8 cellular contexts compared by ENCODE assay signal in the genomic region with DNA sequence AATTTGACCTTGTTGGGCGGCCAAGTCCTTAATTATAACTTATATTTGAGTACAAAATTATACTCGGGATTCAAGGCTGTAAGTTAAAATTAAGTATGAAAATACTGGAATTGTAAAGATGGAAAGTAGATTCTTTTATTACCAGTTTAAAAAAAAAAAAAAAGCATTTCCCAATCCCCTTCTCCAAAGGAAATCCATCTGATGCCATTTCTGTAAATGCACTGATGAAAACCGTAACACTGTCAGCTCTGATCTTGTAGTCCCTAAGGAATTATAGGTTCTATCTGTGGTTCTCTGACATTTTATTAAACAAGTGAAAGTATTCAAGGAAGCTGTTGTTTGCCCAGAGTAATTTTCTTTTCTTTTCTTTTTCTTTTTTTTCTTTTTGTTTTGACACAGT. TPM values are rescaled to one million over a fixed set of nuclear protein-coding genes. Genes with fewer than 3 reads are reported as not detected.
A peak's percentile ranks its signal among the peaks of the same experiment; 100 is the strongest.
DNase-seq lines count a peak whose midpoint lies in the region; ATAC-seq and TF ChIP-seq lines count a peak whose summit lies in the region.

No MANE protein-coding gene starts in this region.

- no peak overlapping the region for H3K23ac ChIP-seq in IMR-90 (ENCODE audit: low read depth, low read length)

- no peak overlapping the region; the same call in 1 of the 2 replicates for H2AK5ac ChIP-seq in IMR-90 (ENCODE audit: low read depth, low read length)

- TF ChIP-seq RAD21 in IMR-90 (IDR thresholded peaks at IDR 0.05; ENCODE audit: low read length), result no peak

- POLR2A ChIA-PET in IMR-90 (lab: Charles Lee; ENCODE audit: unreplicated experiment), result no interaction called here

- H3K56ac ChIP-seq in IMR-90 (ENCODE audit: extremely low read depth, insufficient read depth, low read length), result peak overlapping the region; percentile 74; the same call in 1 of the 2 replicates

- no peaks in the 10 kb centered on the region; a peak in 1 of 4 replicates for H3K79me1 ChIP-seq in IMR-90 (ENCODE audit: low read depth in 1 of 2, low read length in 2 of 2)

- H2AFZ ChIP-seq in IMR-90 (replicated peaks; ENCODE audit: low read length, poor library complexity), result peak overlapping the region; percentile 97

- H4K5ac ChIP-seq in IMR-90 (ENCODE audit: low read depth, low read length), result peak overlapping the region; percentile 95

- H4K8ac ChIP-seq in IMR-90 (ENCODE audit: low read depth in 2 of 2, low read length in 2 of 2), result peak overlapping the region; percentile 62 to 94

- WGBS in IMR-90 (ENCODE audit: extremely low coverage in 2 of 2, insufficient read length in 1 of 2), 2 experiments, result no CpG with 5 or more reads among the region's 3 CpGs

- H3K4me1 ChIP-seq in BE2C (no peaks in the 10 kb centered on the region), IMR-90 (ENCODE audit: control insufficient read depth, insufficient read depth, low read length) (peaks cover 6% of the 10 kb centered on the region)

- no peak for ATAC-seq in IMR-90 (ENCODE audit: low read depth)

- peak overlapping the region; percentile 89; the same call in 1 of the 2 replicates for H2BK120ac ChIP-seq in IMR-90 (ENCODE audit: low read depth, low read length)

- TF ChIP-seq CTCF in BE2C (IDR thresholded peaks at IDR 0.05; ENCODE audit: low read depth, low read length), result no peak
- TF ChIP-seq CTCF in IMR-90 (conservative IDR thresholded peaks at IDR 0.05; ENCODE audit: low read depth, low read length), result no peak
- no peak for TF ChIP-seq CTCF in dorsolateral prefrontal cortex (IDR thresholded peaks at IDR 0.05 in 54 of 56, conservative IDR thresholded peaks at IDR 0.05 in 2 of 56; ENCODE audit: low read depth in 1 of 56, partially characterized antibody in 56 of 56)
- no peak for TF ChIP-seq CTCF in neural crest cell (conservative IDR thresholded peaks at IDR 0.05)
- no peak for TF ChIP-seq CTCF in GM20000 (IDR thresholded peaks at IDR 0.05; ENCODE audit: extremely low read depth, missing control alignments)

- in situ Hi-C loops in IMR-90 (cut with MboI; ENCODE audit: low sequenced_read_pairs), result loop anchor here (25.0 kb wide), 1 partner anchor 537 kb away; no protein-coding TSS in a partner anchor

- H3K4ac ChIP-seq in IMR-90 (ENCODE audit: low read depth, low read length), result peak overlapping the region; percentile 79

- H3K27me3 ChIP-seq in BE2C (no peaks in the 10 kb centered on the region), IMR-90 (ENCODE audit: control insufficient read depth, insufficient read depth, low read length) (no peaks in the 10 kb centered on the region), dorsolateral prefrontal cortex (peaks cover 0 to 19% (median 0%) of the 10 kb centered on the region in 45 donors)

- H4K91ac ChIP-seq in IMR-90 (ENCODE audit: insufficient read depth, low read depth, low read length), result peak overlapping the region; percentile 78; the same call in 1 of the 2 replicates

- no peak overlapping the region for H2BK20ac ChIP-seq in IMR-90 (ENCODE audit: low read depth, low read length)

- H3K27ac Mint-ChIP-seq in neural crest cell (ENCODE audit: unreplicated experiment), result peak overlapping the region; percentile 67

- no peak for TF ChIP-seq POLR2A in IMR-90 (IDR thresholded peaks at IDR 0.05; ENCODE audit: low read depth, low read length)

- peak overlapping the region; percentile 82 for H3K27ac ChIP-seq in IMR-90 (ENCODE audit: insufficient read depth, low read length)
- H3K27ac ChIP-seq in dorsolateral prefrontal cortex, result peak overlapping the region in 20 of 59 donors; percentile 2 to 87 (median 68)

- H3K36me3 Mint-ChIP-seq in neural crest cell (ENCODE audit: low read depth), result no peaks in the 10 kb centered on the region

- H3K14ac ChIP-seq in IMR-90 (replicated peaks; ENCODE audit: low read depth, low read length), result peak overlapping the region; percentile 82; the same call in 1 of the 2 replicates

- peak overlapping the region; percentile 80; the same call in 1 of the 2 replicates for H3K18ac ChIP-seq in IMR-90 (ENCODE audit: low read depth, low read length)

- H3K4me2 ChIP-seq in IMR-90 (ENCODE audit: low read depth, low read length), result peak overlapping the region; percentile 88

- H3K9me3 Mint-ChIP-seq in neural crest cell, result no peaks in the 10 kb centered on the region

- CTCF ChIA-PET in IMR-90 (lab: Yijun Ruan, JAX), result no interaction called here

- H3K9ac ChIP-seq in IMR-90 (ENCODE audit: low read depth, low read length), result peak overlapping the region; percentile 61

- H3K36me3 ChIP-seq in BE2C (no peaks in the 10 kb centered on the region), IMR-90 (ENCODE audit: control insufficient read depth, insufficient read depth, low read length) (no peaks in the 10 kb centered on the region)

- H2AK9ac ChIP-seq in IMR-90 (replicated peaks; ENCODE audit: low read depth, low read length, poor library complexity), result peak overlapping the region; percentile 40

- DNase-seq in BE2C, result no peak
- no peak for DNase-seq in IMR-90
- no peak for DNase-seq in dorsolateral prefrontal cortex
- DNase-seq in neural crest cell (ENCODE audit: low read depth, low spot score), result no peak
- no peak for DNase-seq in NCI-H187 (lab: John Stamatoyannopoulos, UW)
- no peak for DNase-seq in GM20000 (ENCODE audit: low spot score)
- no peak for DNase-seq in kidney glomerular epithelial cell (lab: John Stamatoyannopoulos, UW)
- no peak for DNase-seq in NCI-H345 treated with DMSO at 0.1 percent for 48 hours (lab: John Stamatoyannopoulos, UW; ENCODE audit: unreplicated experiment)

- H3K4me3 ChIP-seq in BE2C (ENCODE audit: low read depth, low read length), result peak overlapping the region; percentile 72
- H3K4me3 ChIP-seq in IMR-90 (ENCODE audit: insufficient read depth, low read depth, low read length), result peak overlapping the region; percentile 49
- peak overlapping the region in 48 of 59 donors; percentile 36 to 84 (median 63) for H3K4me3 ChIP-seq in dorsolateral prefrontal cortex

- peak overlapping the region; percentile 82 for H3K4me3 Mint-ChIP-seq in neural crest cell

- peak overlapping the region; percentile 84 for H2BK5ac ChIP-seq in IMR-90 (ENCODE audit: low read depth, low read length, poor library complexity, severe bottlenecking)

- H3K9me1 ChIP-seq in IMR-90 (ENCODE audit: insufficient read depth, low read length), result peaks cover 13% of the 10 kb centered on the region; the same call in 1 of the 2 replicates

- H3K9me3 ChIP-seq in BE2C (no peaks in the 10 kb centered on the region), IMR-90 (ENCODE audit: control insufficient read depth, insufficient read depth, low read length) (no peaks in the 10 kb centered on the region)

- peak overlapping the region; percentile 71; the same call in 1 of the 3 replicates for H2BK15ac ChIP-seq in IMR-90 (ENCODE audit: low read depth, low read length)

- dilution Hi-C loops in IMR-90 (cut with HindIII; ENCODE audit: low sequenced_read_pairs, unreplicated experiment), result no loop called here

- BruUV-seq in IMR-90 (replicated peaks; lab: Mats Ljungman, UMichigan), result no TSS peak

- peaks cover 26% of the 10 kb centered on the region for H3K4me1 Mint-ChIP-seq in neural crest cell

- intact Hi-C loops in IMR-90 (cut with micrococcal nuclease), result no loop called here
- intact Hi-C loops in dorsolateral prefrontal cortex (cut with DNase I), result no loop called here

- H4K20me1 ChIP-seq in IMR-90 (ENCODE audit: insufficient read depth, low read length), result no peaks in the 10 kb centered on the region

- H3K27me3 Mint-ChIP-seq in neural crest cell (ENCODE audit: low read depth), result no peaks in the 10 kb centered on the region

TF ChIP-seq in IMR-90, 13 proteins besides CTCF, POLR2A, EP300 and RAD21 (continues in another document):
- TF ChIP-seq RFX5 (IDR thresholded peaks at IDR 0.05; ENCODE audit: low read depth, low read length) (no peak), MAZ (IDR thresholded peaks at IDR 0.05; ENCODE audit: borderline replicate concordance, low read depth, low read length) (no peak), MXI1 (IDR thresholded peaks at IDR 0.05; ENCODE audit: borderline replicate concordance, low read depth, low read length) (no peak), RCOR1 (IDR thresholded peaks at IDR 0.05; ENCODE audit: insufficient replicate concordance, low read length) (no peak), FOS (IDR thresholded peaks at IDR 0.05; ENCODE audit: low read depth, low read length) (no peak), CHD1 (IDR thresholded peaks at IDR 0.05; ENCODE audit: low read depth, low read length) (no peak), SMC3 (IDR thresholded peaks at IDR 0.05; ENCODE audit: low read depth, low read length) (no peak), NFE2L2 (IDR thresholded peaks at IDR 0.05; ENCODE audit: low read depth, low read length) (no peak)
- TF ChIP-seq, protein P1, sequence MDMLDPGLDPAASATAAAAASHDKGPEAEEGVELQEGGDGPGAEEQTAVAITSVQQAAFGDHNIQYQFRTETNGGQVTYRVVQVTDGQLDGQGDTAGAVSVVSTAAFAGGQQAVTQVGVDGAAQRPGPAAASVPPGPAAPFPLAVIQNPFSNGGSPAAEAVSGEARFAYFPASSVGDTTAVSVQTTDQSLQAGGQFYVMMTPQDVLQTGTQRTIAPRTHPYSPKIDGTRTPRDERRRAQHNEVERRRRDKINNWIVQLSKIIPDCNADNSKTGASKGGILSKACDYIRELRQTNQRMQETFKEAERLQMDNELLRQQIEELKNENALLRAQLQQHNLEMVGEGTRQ (IDR thresholded peaks at IDR 0.05; ENCODE audit: low read depth, low read length), result no peak

RNA-seq across cellular contexts. Expression of gene HNRNPA1L2, which starts 41.6 kb away (rescaled TPM):
- polyA plus RNA-seq in BE2C (2012; ENCODE audit: insufficient read depth, insufficient read length, low read depth), result 30.7 TPM
- 3.4 and 3.9 TPM in 2 replicates for total RNA-seq in IMR-90 (2012; rRNA removed)
- 9.1 and 9.3 TPM in 2 replicates for polyA plus RNA-seq in IMR-90 (2012; rRNA removed)
- 0.78 and 1.5 TPM in 2 replicates for polyA plus RNA-seq in IMR-90 (2012; cell fraction: cytosol; rRNA removed)
- polyA plus RNA-seq in IMR-90 (2012; cell fraction: nucleus; rRNA removed; ENCODE audit: low replicate concordance), result 2.4 and 11.3 TPM in 2 replicates
- total RNA-seq in dorsolateral prefrontal cortex, result 10 to 100 TPM in 80 of 120 experiments, 1 to 10 TPM in 40; 6.6 to 16.4 (median 11.1) TPM
- 13.8 and 14.3 TPM in 2 replicates for total RNA-seq in neural crest cell

RNA-seq across cellular contexts. Expression of gene SUGT1, which starts 52.0 kb away (rescaled TPM):
- 95.2 TPM for polyA plus RNA-seq in BE2C (2012; ENCODE audit: insufficient read depth, insufficient read length, low read depth)
- 21.5 and 41.4 TPM in 2 replicates for total RNA-seq in IMR-90 (2012; rRNA removed)
- 24.6 and 25.6 TPM in 2 replicates for polyA plus RNA-seq in IMR-90 (2012; rRNA removed)
- 10.5 and 18.4 TPM in 2 replicates for polyA plus RNA-seq in IMR-90 (2012; cell fraction: cytosol; rRNA removed)
- polyA plus RNA-seq in IMR-90 (2012; cell fraction: nucleus; rRNA removed; ENCODE audit: low replicate concordance), result 4.3 and 14.6 TPM in 2 replicates
- total RNA-seq in dorsolateral prefrontal cortex, result 100 to 1,000 TPM in 6 of 120 experiments, 10 to 100 TPM in 114; 53.9 to 120 (median 77.9) TPM
- total RNA-seq in neural crest cell, result 74.0 and 75.2 TPM in 2 replicates
